In genomic region chr6:83065511-83066192, GRCh38 we compare ENCODE assay signal across 8 cellular contexts.
DNase-seq lines count a peak whose midpoint lies in the region; ATAC-seq lines count a peak whose summit lies in the region.

UBE3D (minus strand) TSS chr6:83065841; CDS start chr6:83065718, 123 bp downstream.

- DNase-seq in AG08396 (ENCODE audit: low spot score), result peak; percentile 95
- peak; percentile 89 for DNase-seq in NCI-H2227 (lab: John Stamatoyannopoulos, UW; ENCODE audit: unreplicated experiment)
- DNase-seq in activated CD4-positive, CD25-positive, alpha-beta regulatory T cell treated with anti-CD3 and anti-CD28 coated beads, Interleukin-2, amount 50 U/mL, for 16 hours (ENCODE audit: low read depth, low spot score), result peak; percentile 86
- peak; percentile 78 for DNase-seq in cerebellar cortex (ENCODE audit: low spot score)
- peak; percentile 82 for DNase-seq in kidney tubule cell (ENCODE audit: low spot score)
- DNase-seq in stimulated activated CD4-positive, alpha-beta T cell treated with anti-CD3 and anti-CD28 coated beads, Interleukin-1b, Interleukin-23, amount 100 ng/mL, for 24 hours (ENCODE audit: low read depth in 4 of 4, low spot score in 1 of 4), result peak; percentile 85 to 95 (median 92)

- peak; percentile 55 for ATAC-seq in GM18858 (IDR thresholded peaks at IDR 0.05; ENCODE audit: unreplicated experiment)
- ATAC-seq in HG03064 (IDR thresholded peaks at IDR 0.05; ENCODE audit: low read depth, unreplicated experiment), result peak; percentile 60

Comparison
In these comparisons a context has a peak if more than half of its experiments do, and no peak if none do; other contexts are left out.
1. Peak in every context shown above with its lines: DNase-seq and ATAC-seq.